In the genomic region with DNA sequence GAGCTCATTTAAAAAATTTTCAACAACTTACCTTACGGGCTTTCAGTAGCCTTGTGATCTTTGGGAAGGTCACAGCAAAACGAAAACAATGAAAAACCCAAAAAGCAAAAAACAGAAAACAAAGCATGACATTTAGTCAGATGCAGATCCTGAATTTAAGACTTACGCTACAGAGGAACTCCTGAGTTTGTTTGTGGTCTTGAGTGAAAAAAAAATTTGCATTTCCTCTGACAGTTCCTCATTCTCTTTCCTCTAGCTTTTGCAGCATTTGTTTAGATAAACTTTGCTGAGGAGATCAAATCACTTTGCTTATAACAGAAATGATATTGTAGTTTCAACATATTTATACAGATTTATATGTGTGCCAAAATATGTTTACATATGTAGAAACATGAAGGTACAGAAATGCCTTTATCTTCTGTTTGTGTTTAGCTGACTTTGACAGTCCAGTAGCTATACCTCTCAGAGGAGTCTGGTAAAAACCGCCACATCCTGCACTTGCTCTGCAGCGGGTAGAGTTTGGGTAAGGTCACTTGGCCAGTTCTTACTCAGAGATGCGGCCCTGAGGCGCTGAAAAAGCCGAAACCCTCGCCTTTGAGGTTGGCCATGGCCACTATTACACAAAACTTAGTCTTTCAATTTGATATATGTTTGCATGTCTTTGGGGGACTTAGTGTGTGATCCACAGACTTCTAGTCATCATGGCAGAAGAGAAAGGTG, we compare ENCODE assay signal across 10 cellular contexts.
A peak's percentile ranks its signal among the peaks of the same experiment; 100 is the strongest.
DNase-seq lines count a peak whose midpoint lies in the region; ATAC-seq and TF ChIP-seq lines count a peak whose summit lies in the region.
"Had no signal": no experiment of that assay in that cellular context is flagged by ENCODE, and none has a peak within 500 bp of the region (broad histone marks: within the 10 kb centered on the region; RNA-seq: fewer than 3 reads in every experiment).

No MANE protein-coding gene starts in this region.

- DNase-seq in HL-60 (ENCODE audit: low read depth in 1 of 2, low spot score in 1 of 2), result peak in 1 of 2 experiments; percentile 64
- no peak for DNase-seq in hepatocyte (ENCODE audit: low spot score)
- no peak for DNase-seq in HuH-7.5 (ENCODE audit: low spot score)
- DNase-seq in amniotic stem cell (lab: John Stamatoyannopoulos, UW), result no peak
- no peak for DNase-seq in AG08396 (ENCODE audit: low spot score)
- DNase-seq in DMS 273 treated with DMSO at 0.1 percent for 48 hours (lab: John Stamatoyannopoulos, UW), result no peak
- DNase-seq: aorta, NCI-H1436 treated with DMSO at 0.1 percent for 48 hours had no signal

- no peaks in the 10 kb centered on the region for H3K9me3 ChIP-seq in hepatocyte (ENCODE audit: low read depth)

- no peaks in the 10 kb centered on the region for H3K9me2 ChIP-seq in hepatocyte (replicated peaks; ENCODE audit: insufficient read depth)

- no peak overlapping the region for H3K4me2 ChIP-seq in hepatocyte

- no peaks in the 10 kb centered on the region for H4K20me1 ChIP-seq in hepatocyte (ENCODE audit: insufficient read depth, poor library complexity, severe bottlenecking)

- 89% methylated on average over 9 of the region's 9 CpGs for WGBS in hepatocyte (ENCODE audit: low lambda C conversion rate, missing lambda C conversion rate)

- no peaks in the 10 kb centered on the region for H3K79me2 ChIP-seq in hepatocyte

- no peak overlapping the region for H2AFZ ChIP-seq in hepatocyte

- peak overlapping the region; percentile 30 for H3K27ac ChIP-seq in HL-60 (replicated peaks)
- peak overlapping the region; percentile 18 for H3K27ac ChIP-seq in hepatocyte

- no peaks in the 10 kb centered on the region for H3K36me3 ChIP-seq in hepatocyte (replicated peaks; ENCODE audit: insufficient read depth, low read depth)

- peak; percentile 90 for ATAC-seq in GM18909 (IDR thresholded peaks at IDR 0.05; ENCODE audit: poor library complexity, unreplicated experiment)
- ATAC-seq in HG02642 (IDR thresholded peaks at IDR 0.05; ENCODE audit: poor library complexity, unreplicated experiment), result peak; percentile 83

- H3K27me3 ChIP-seq in HL-60 (ENCODE audit: insufficient read depth, poor library complexity, severe bottlenecking) (no peaks in the 10 kb centered on the region), hepatocyte (peaks cover 29% of the 10 kb centered on the region)

- peaks cover 5% of the 10 kb centered on the region for H3K4me1 ChIP-seq in hepatocyte (ENCODE audit: insufficient read depth)

- TF ChIP-seq CTCF in HL-60 (IDR thresholded peaks at IDR 0.05; ENCODE audit: insufficient read depth, low read length) (no peak), hepatocyte (IDR thresholded peaks at IDR 0.05; ENCODE audit: poor library complexity) (no peak)

- H3K4me3 ChIP-seq in HL-60 (replicated peaks; ENCODE audit: insufficient read depth, low read length) (no peak overlapping the region), hepatocyte (no peak overlapping the region)
